ENCODE assay signal across 15 cellular contexts in the genomic region with DNA sequence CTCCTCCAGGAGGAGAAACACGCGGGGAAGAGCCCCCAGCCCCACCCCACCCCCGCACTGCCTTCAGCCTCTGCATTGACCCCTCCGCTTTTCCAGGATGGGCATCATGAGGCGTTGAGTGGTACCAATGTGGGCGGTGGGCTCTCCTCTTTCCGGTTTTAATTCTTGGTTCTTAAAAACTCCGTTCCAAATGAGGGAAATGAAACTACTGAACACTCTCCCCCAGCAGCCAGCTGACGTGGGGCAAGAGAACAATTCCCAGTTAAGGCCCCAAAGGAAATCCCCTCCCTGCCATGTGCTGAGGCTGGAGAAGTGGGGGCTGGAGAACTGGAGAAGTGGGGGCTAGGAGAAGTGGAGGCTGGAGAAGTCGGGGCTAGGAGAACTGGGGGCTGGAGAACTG. TPM values are rescaled to one million over a fixed set of nuclear protein-coding genes. Genes with fewer than 3 reads are reported as not detected.
A peak's percentile ranks its signal among the peaks of the same experiment; 100 is the strongest.
DNase-seq lines count a peak whose midpoint lies in the region; ATAC-seq, FAIRE-seq and TF ChIP-seq lines count a peak whose summit lies in the region.
"Had no signal": no experiment of that assay in that cellular context is flagged by ENCODE, and none has a peak within 500 bp of the region (broad histone marks: within the 10 kb centered on the region; RNA-seq: fewer than 3 reads in every experiment).

No MANE protein-coding gene starts in this region.

- in situ Hi-C loops in G401 (cut with HindIII; ENCODE audit: low sequenced_read_pairs), result no loop called here

- FAIRE-seq in kidney (lab: Jason Lieb, UNC), result no peak
- FAIRE-seq: TTC549 had no signal

- no peak for TF ChIP-seq CTCF in kidney (IDR thresholded peaks at IDR 0.05; ENCODE audit: borderline replicate concordance, extremely low read depth, insufficient read depth)

- H3K4me1 Mint-ChIP-seq in activated CD4-positive, alpha-beta T cell treated with anti-CD3 and anti-CD28 coated beads for 36 hours, result peaks cover 62% of the 10 kb centered on the region
- peaks cover 50 to 62% of the 10 kb centered on the region in 2 donors for H3K4me1 Mint-ChIP-seq in effector memory CD8-positive, alpha-beta T cell (ENCODE audit: low read depth in 2 of 2)
- peaks cover 88% of the 10 kb centered on the region for H3K4me1 Mint-ChIP-seq in stimulated activated memory B cell treated with anti-CD40 and anti-IgM and Interleukin-4, amounts not matched to agents 10 μg/mL and 1 μg/mL and 100 μg/mL, for 72 hours

- H3K4me3 ChIP-seq in kidney (ENCODE audit: low read length in 2 of 2), result no peak overlapping the region

- intact Hi-C loops in activated CD4-positive, alpha-beta T cell treated with anti-CD3 and anti-CD28 coated beads for 36 hours (cut with DNase I, micrococcal nuclease), result loop anchor here (5.0 to 10.0 kb wide), 4 partner anchors 233 to 727 kb away; partner anchors contain the start of genes NCBP2 (in 1 of the 2), SENP5 (in 1 of the 2) and TNK2 (in 1 of the 2)
- intact Hi-C loops in kidney (cut with DNase I), result no loop called here

- H3K27me3 Mint-ChIP-seq in activated CD4-positive, alpha-beta T cell treated with anti-CD3 and anti-CD28 coated beads for 36 hours, result no peaks in the 10 kb centered on the region
- no peaks in the 10 kb centered on the region for H3K27me3 Mint-ChIP-seq in effector memory CD8-positive, alpha-beta T cell
- H3K27me3 Mint-ChIP-seq in stimulated activated memory B cell treated with anti-CD40 and anti-IgM and Interleukin-4, amounts not matched to agents 10 μg/mL and 1 μg/mL and 100 μg/mL, for 72 hours, result no peaks in the 10 kb centered on the region

- DNase-seq in activated CD4-positive, alpha-beta T cell treated with anti-CD3 and anti-CD28 coated beads for 36 hours, result no peak
- DNase-seq in activated CD4-positive, alpha-beta T cell treated with anti-CD3 and anti-CD28 coated beads for 1 hour, result no peak
- peak; percentile 41 for DNase-seq in NAMALWA (ENCODE audit: low spot score)
- no peak for DNase-seq in effector memory CD8-positive, alpha-beta T cell
- no peak for DNase-seq in kidney
- no peak for DNase-seq in G401 (ENCODE audit: low spot score)
- DNase-seq: activated CD8-positive, alpha-beta memory T cell treated with anti-CD3 and anti-CD28 coated beads, Interleukin-2, amount 50 U/mL, for 48 hours; effector CD8-positive, alpha-beta T cell; NCI-H1694 treated with DMSO at 0.1 percent for 48 hours; PC-3; stimulated activated CD4-positive, alpha-beta T cell treated with anti-CD3 and anti-CD28 coated beads, Interleukin-4, amount 100 ng/mL, for 24 hours had no signal

- H3K4me1 ChIP-seq in kidney (ENCODE audit: control insufficient read depth in 1 of 2, insufficient read depth in 1 of 2, low read depth in 1 of 2, low read length in 2 of 2), result peaks cover 0 to 10% of the 10 kb centered on the region in 2 donors

- H3K36me3 ChIP-seq in kidney (ENCODE audit: control insufficient read depth in 1 of 2, insufficient read depth in 2 of 2, low read length in 2 of 2), result no peaks in the 10 kb centered on the region

- H3K4me3 Mint-ChIP-seq in activated CD4-positive, alpha-beta T cell treated with anti-CD3 and anti-CD28 coated beads for 36 hours, result peak overlapping the region; percentile 81
- H3K4me3 Mint-ChIP-seq in effector memory CD8-positive, alpha-beta T cell, result peak overlapping the region in 1 of 2 donors; percentile 69
- peak overlapping the region; percentile 92 for H3K4me3 Mint-ChIP-seq in stimulated activated memory B cell treated with anti-CD40 and anti-IgM and Interleukin-4, amounts not matched to agents 10 μg/mL and 1 μg/mL and 100 μg/mL, for 72 hours

- POLR2A ChIA-PET in activated CD4-positive, alpha-beta T cell treated with anti-CD3 and anti-CD28 coated beads for 36 hours (lab: Charles Lee), result no interaction called here

- ATAC-seq in activated CD4-positive, alpha-beta T cell treated with anti-CD3 and anti-CD28 coated beads for 36 hours, result no peak
- ATAC-seq in effector memory CD8-positive, alpha-beta T cell (replicated peaks), result no peak
- peak; percentile 10 for ATAC-seq in stimulated activated memory B cell treated with anti-CD40 and anti-IgM and Interleukin-4, amounts not matched to agents 10 μg/mL and 1 μg/mL and 100 μg/mL, for 72 hours
- ATAC-seq in HG03432 (IDR thresholded peaks at IDR 0.05; ENCODE audit: unreplicated experiment), result no peak
- ATAC-seq: PC-3 had no signal

- CTCF ChIA-PET in activated CD4-positive, alpha-beta T cell treated with anti-CD3 and anti-CD28 coated beads for 36 hours (lab: Charles Lee), result interaction anchor here (1.0 to 1.7 kb wide), 3 partner anchors 9 to 51 kb away, joined by 3 to 5 read pairs (median 3); no protein-coding TSS in a partner anchor

- no peak overlapping the region for H3K27ac ChIP-seq in kidney (ENCODE audit: low read depth in 2 of 2, low read length in 2 of 2)

- H3K27ac Mint-ChIP-seq in activated CD4-positive, alpha-beta T cell treated with anti-CD3 and anti-CD28 coated beads for 36 hours, result peak overlapping the region; percentile 39
- H3K27ac Mint-ChIP-seq in effector memory CD8-positive, alpha-beta T cell, result peak overlapping the region; percentile 35 to 44
- peak overlapping the region; percentile 95 for H3K27ac Mint-ChIP-seq in stimulated activated memory B cell treated with anti-CD40 and anti-IgM and Interleukin-4, amounts not matched to agents 10 μg/mL and 1 μg/mL and 100 μg/mL, for 72 hours

- H3K9me3 Mint-ChIP-seq in activated CD4-positive, alpha-beta T cell treated with anti-CD3 and anti-CD28 coated beads for 36 hours (ENCODE audit: low read depth), result no peaks in the 10 kb centered on the region
- no peaks in the 10 kb centered on the region for H3K9me3 Mint-ChIP-seq in effector memory CD8-positive, alpha-beta T cell
- no peaks in the 10 kb centered on the region for H3K9me3 Mint-ChIP-seq in stimulated activated memory B cell treated with anti-CD40 and anti-IgM and Interleukin-4, amounts not matched to agents 10 μg/mL and 1 μg/mL and 100 μg/mL, for 72 hours

- H3K9ac ChIP-seq in kidney (ENCODE audit: low read length in 2 of 2), result no peak overlapping the region

- no peaks in the 10 kb centered on the region for H3K36me3 Mint-ChIP-seq in activated CD4-positive, alpha-beta T cell treated with anti-CD3 and anti-CD28 coated beads for 36 hours (ENCODE audit: low read depth)
- peaks cover 18% of the 10 kb centered on the region for H3K36me3 Mint-ChIP-seq in effector memory CD8-positive, alpha-beta T cell (ENCODE audit: insufficient read depth)
- H3K36me3 Mint-ChIP-seq in stimulated activated memory B cell treated with anti-CD40 and anti-IgM and Interleukin-4, amounts not matched to agents 10 μg/mL and 1 μg/mL and 100 μg/mL, for 72 hours, result peaks cover 20% of the 10 kb centered on the region

- no peaks in the 10 kb centered on the region for H3K9me3 ChIP-seq in kidney (ENCODE audit: control insufficient read depth in 1 of 2, low read length in 2 of 2)

RNA-seq across cellular contexts. Expression of gene NRROS, which starts 5.3 kb away (rescaled TPM):
- total RNA-seq in activated CD4-positive, alpha-beta T cell treated with anti-CD3 and anti-CD28 coated beads for 36 hours, result 10 to 100 TPM; 19.6 to 19.7 TPM
- 11.6 TPM for total RNA-seq in kidney
- polyA plus RNA-seq in kidney (ENCODE audit: insufficient read depth, low read depth, low replicate concordance), result 2.0 TPM
- total RNA-seq in G401 (2014; rRNA removed; shearing (Covaris generic)), result 7.1 and 11.6 TPM in 2 replicates
- total RNA-seq: A172 had no signal

Comparison
In these comparisons a context has a peak if more than half of its experiments do, and no peak if none do; other contexts are left out.
1. H3K27ac Mint-ChIP-seq: peak in every context shown above with its lines; median percentile 95 in stimulated activated memory B cell treated with anti-CD40 and anti-IgM and Interleukin-4, amounts not matched to agents 10 μg/mL and 1 μg/mL and 100 μg/mL, for 72 hours; 40 in effector memory CD8-positive, alpha-beta T cell; 39 in activated CD4-positive, alpha-beta T cell treated with anti-CD3 and anti-CD28 coated beads for 36 hours.